2 cellular contexts compared by ENCODE assay signal in genomic region chr12:67284561-67284960, GRCh38.
TF ChIP-seq lines count a peak whose summit lies in the region.

No MANE protein-coding gene starts in this region.

TF ChIP-seq in IMR-90, 13 proteins besides CTCF, POLR2A, EP300 and RAD21:
- TF ChIP-seq FOS (IDR thresholded peaks at IDR 0.05; ENCODE audit: low read depth, low read length): no peak
- no peak for TF ChIP-seq SMC3 (IDR thresholded peaks at IDR 0.05; ENCODE audit: low read depth, low read length)
- TF ChIP-seq USF2 (IDR thresholded peaks at IDR 0.05; ENCODE audit: low read depth, low read length): no peak
- TF ChIP-seq BHLHE40 (IDR thresholded peaks at IDR 0.05; ENCODE audit: low read depth, low read length): no peak
- TF ChIP-seq MAFK (IDR thresholded peaks at IDR 0.05; ENCODE audit: low read depth, low read length): no peak

TF ChIP-seq in GM12878, 131 proteins besides CTCF, POLR2A, EP300 and RAD21:
- no peak for TF ChIP-seq NFXL1 (IDR thresholded peaks at IDR 0.05; ENCODE audit: borderline replicate concordance)
- no peak for TF ChIP-seq KLF5 (IDR thresholded peaks at IDR 0.05; ENCODE audit: partially characterized antibody)
- TF ChIP-seq, protein P1, sequence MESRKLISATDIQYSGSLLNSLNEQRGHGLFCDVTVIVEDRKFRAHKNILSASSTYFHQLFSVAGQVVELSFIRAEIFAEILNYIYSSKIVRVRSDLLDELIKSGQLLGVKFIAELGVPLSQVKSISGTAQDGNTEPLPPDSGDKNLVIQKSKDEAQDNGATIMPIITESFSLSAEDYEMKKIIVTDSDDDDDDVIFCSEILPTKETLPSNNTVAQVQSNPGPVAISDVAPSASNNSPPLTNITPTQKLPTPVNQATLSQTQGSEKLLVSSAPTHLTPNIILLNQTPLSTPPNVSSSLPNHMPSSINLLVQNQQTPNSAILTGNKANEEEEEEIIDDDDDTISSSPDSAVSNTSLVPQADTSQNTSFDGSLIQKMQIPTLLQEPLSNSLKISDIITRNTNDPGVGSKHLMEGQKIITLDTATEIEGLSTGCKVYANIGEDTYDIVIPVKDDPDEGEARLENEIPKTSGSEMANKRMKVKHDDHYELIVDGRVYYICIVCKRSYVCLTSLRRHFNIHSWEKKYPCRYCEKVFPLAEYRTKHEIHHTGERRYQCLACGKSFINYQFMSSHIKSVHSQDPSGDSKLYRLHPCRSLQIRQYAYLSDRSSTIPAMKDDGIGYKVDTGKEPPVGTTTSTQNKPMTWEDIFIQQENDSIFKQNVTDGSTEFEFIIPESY (IDR thresholded peaks at IDR 0.05): no peak
- TF ChIP-seq SUZ12 (IDR thresholded peaks at IDR 0.05; ENCODE audit: unreplicated experiment): no peak
- no peak for TF ChIP-seq DPF2 (IDR thresholded peaks at IDR 0.05)
- TF ChIP-seq MEF2A (IDR thresholded peaks at IDR 0.05; ENCODE audit: insufficient read depth, low read depth, low read length): no peak
- TF ChIP-seq IKZF1 (conservative IDR thresholded peaks at IDR 0.05): no peak
- TF ChIP-seq FOXK2 (IDR thresholded peaks at IDR 0.05): no peak
